In genomic region chr11:134361661-134362060, GRCh38 we compare ENCODE assay signal across 17 cellular contexts. TPM values are rescaled to one million over a fixed set of nuclear protein-coding genes. Genes with fewer than 3 reads are reported as not detected.
"Had no signal": no experiment of that assay in that cellular context is flagged by ENCODE, and none has a peak within 500 bp of the region (broad histone marks: within the 10 kb centered on the region; RNA-seq: fewer than 3 reads in every experiment).

No MANE protein-coding gene starts in this region.

- H3K36me3 Mint-ChIP-seq: brain had no signal

- H3K9me3 ChIP-seq: right atrium auricular region had no signal

- H3K27ac ChIP-seq: epithelial cell of prostate, right atrium auricular region, skin epidermis had no signal

- H3K4me3 Mint-ChIP-seq: activated B cell treated with CpG ODN at 0.5 μM for 24 hours; activated CD4-positive, alpha-beta T cell treated with anti-CD3 and anti-CD28 coated beads, Interleukin-2, amount 10 ng/mL, durations not matched to agents 24 days and 14 days; brain; central memory CD8-positive, alpha-beta T cell; T-helper 1 cell treated with Interleukin-12 subunit alpha and Interleukin-12 subunit beta and Interleukin-4 antibody, amounts not matched to agents 30 μg/mL and 1 μg/mL, for 36 hours had no signal

- ATAC-seq: naive thymus-derived CD8-positive, alpha-beta T cell; stimulated activated naive CD8-positive, alpha-beta T cell treated with anti-CD3 and anti-CD28 coated beads, Interleukin-15, Interleukin-2, amounts not matched to agents 100 U/mL and 50 U/mL, for 24 hours had no signal

- H3K27me3 ChIP-seq: right atrium auricular region had no signal

- H3K9me3 Mint-ChIP-seq: activated B cell treated with CpG ODN at 0.5 μM for 24 hours; activated CD4-positive, alpha-beta T cell treated with anti-CD3 and anti-CD28 coated beads, Interleukin-2, amount 10 ng/mL, durations not matched to agents 24 days and 14 days; central memory CD8-positive, alpha-beta T cell; naive thymus-derived CD8-positive, alpha-beta T cell; T-helper 1 cell treated with Interleukin-12 subunit alpha and Interleukin-12 subunit beta and Interleukin-4 antibody, amounts not matched to agents 30 μg/mL and 1 μg/mL, for 36 hours had no signal

- H3K27ac Mint-ChIP-seq: activated B cell treated with CpG ODN at 0.5 μM for 24 hours; activated CD4-positive, alpha-beta T cell treated with anti-CD3 and anti-CD28 coated beads, Interleukin-2, amount 10 ng/mL, durations not matched to agents 24 days and 14 days; T-helper 1 cell treated with Interleukin-12 subunit alpha and Interleukin-12 subunit beta and Interleukin-4 antibody, amounts not matched to agents 30 μg/mL and 1 μg/mL, for 36 hours had no signal

- H3K4me3 ChIP-seq: right atrium auricular region, skin epidermis had no signal

- H3K27me3 Mint-ChIP-seq: central memory CD8-positive, alpha-beta T cell had no signal

- DNase-seq: activated B cell treated with CpG ODN at 0.5 μM for 24 hours; activated CD4-positive, alpha-beta T cell treated with anti-CD3 and anti-CD28 coated beads, Interleukin-2, amount 10 ng/mL, durations not matched to agents 24 days and 14 days; activated CD8-positive, alpha-beta memory T cell treated with anti-CD3 and anti-CD28 coated beads, Interleukin-2, amount 50 U/mL, for 48 hours; amygdala; effector CD8-positive, alpha-beta T cell; mammary epithelial cell; SIG-M5; stimulated activated CD4-positive, alpha-beta T cell treated with anti-CD3 and anti-CD28 coated beads, Interleukin-4, amount 100 ng/mL, for 24 hours; stimulated activated naive CD8-positive, alpha-beta T cell treated with anti-CD3 and anti-CD28 coated beads, Interleukin-15, Interleukin-2, amounts not matched to agents 100 U/mL and 50 U/mL, for 24 hours; trophoblast cell had no signal

- H3K4me1 Mint-ChIP-seq: activated B cell treated with CpG ODN at 0.5 μM for 24 hours had no signal

- H3K36me3 ChIP-seq: right atrium auricular region had no signal

RNA-seq across cellular contexts. Expression of gene B3GAT1, which starts 50.4 kb away (rescaled TPM):
- total RNA-seq: activated B cell treated with CpG ODN at 0.5 μM for 24 hours had no signal
